ENCODE assay signal across 19 cellular contexts in genomic region chr5:172545291-172545761, GRCh38.
"Had no signal": no experiment of that assay in that cellular context is flagged by ENCODE, and none has a peak within 500 bp of the region (broad histone marks: within the 10 kb centered on the region; RNA-seq: fewer than 3 reads in every experiment).

No MANE protein-coding gene starts in this region.

- H3K27me3 ChIP-seq: adrenal gland, esophagus squamous epithelium, upper lobe of left lung had no signal

- H3K9me3 ChIP-seq: adrenal gland, esophagus squamous epithelium, thoracic aorta, upper lobe of left lung had no signal

- H3K4me3 ChIP-seq: adrenal gland, esophagus squamous epithelium, skin epidermis, thoracic aorta, upper lobe of left lung had no signal

- DNase-seq: activated CD4-positive, alpha-beta T cell treated with anti-CD3 and anti-CD28 coated beads, Interleukin-2, amount 50 U/mL, for 1 hour; activated CD4-positive, CD25-positive, alpha-beta regulatory T cell treated with anti-CD3 and anti-CD28 coated beads, Interleukin-2, amount 50 U/mL, for 72 hours; activated CD8-positive, alpha-beta memory T cell treated with anti-CD3 and anti-CD28 coated beads, Interleukin-2, amount 50 U/mL, for 4 hours; activated gamma-delta T cell treated with Interleukin-2 at 50 U/mL for 16 hours; activated T-cell treated with anti-CD3 and anti-CD28 coated beads, Interleukin-2, amount 50 U/mL, for 48 hours; adrenal gland; dermis blood vessel endothelial cell; effector memory CD4-positive, alpha-beta T cell; esophagus squamous epithelium; occipital lobe; stimulated activated CD4-positive, alpha-beta T cell treated with anti-CD3 and anti-CD28 coated beads, Interleukin-4, amount 100 ng/mL, for 24 hours; SW 1271; T-helper 2 cell had no signal

- H3K27ac ChIP-seq: adrenal gland, esophagus squamous epithelium, skin epidermis, thoracic aorta, upper lobe of left lung, VCaP had no signal

- H3K36me3 ChIP-seq: adrenal gland, esophagus squamous epithelium, thoracic aorta, upper lobe of left lung had no signal

- ATAC-seq: activated naive CD4-positive, alpha-beta T cell treated with anti-CD3 and anti-CD28 coated beads, Interleukin-2, amount 50 U/mL, for 72 hours; stimulated activated effector memory CD8-positive, alpha-beta T cell treated with anti-CD3 and anti-CD28 coated beads, Interleukin-12 subunit alpha, Interleukin-12 subunit beta, amount 100 ng/mL, for 72 hours had no signal
